Comparison of ENCODE assay signal across 1 cellular context in the genomic region with DNA sequence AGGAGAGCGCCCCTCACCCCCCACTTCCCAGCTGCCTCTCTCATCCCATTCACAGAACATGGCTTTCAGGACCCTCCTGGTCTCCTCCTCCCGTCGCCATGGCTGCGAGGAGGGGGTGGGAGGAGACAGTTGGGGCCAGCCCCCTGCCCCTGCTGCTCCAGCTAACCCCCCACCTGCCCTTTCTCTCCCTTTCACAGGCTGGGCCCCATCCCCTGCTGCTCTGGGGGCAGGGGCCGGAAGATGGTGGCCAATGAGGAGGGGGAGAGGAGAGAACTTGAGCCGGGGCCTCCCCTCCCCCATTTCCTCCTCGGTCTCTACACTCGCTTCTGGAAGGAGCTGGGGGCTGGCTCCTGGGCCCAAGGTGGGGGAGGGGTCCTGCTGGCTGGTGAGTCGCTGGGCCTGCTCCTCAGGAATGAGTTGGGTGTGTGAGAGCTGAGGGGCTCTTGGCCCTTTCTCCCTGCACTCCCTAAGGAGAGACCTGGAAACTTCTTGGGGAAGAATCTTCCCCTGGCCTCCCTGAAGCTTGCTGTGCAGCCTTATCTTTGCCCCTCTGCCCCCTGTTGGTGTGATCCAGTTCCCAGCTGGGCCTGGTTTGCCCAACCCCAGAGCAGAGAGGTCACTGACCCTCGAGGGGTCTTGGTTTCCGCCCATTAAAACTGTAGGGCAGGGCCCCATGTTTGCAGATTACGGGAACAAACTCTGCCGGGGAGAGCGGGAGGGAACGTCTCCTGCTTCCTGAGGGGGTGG.
TF ChIP-seq lines count a peak whose summit lies in the region.

No MANE protein-coding gene starts in this region.

TF ChIP-seq in HepG2, 621 proteins besides CTCF, POLR2A, EP300 and RAD21 (continues in another document):
- TF ChIP-seq BRD4 (CRISPR knock-in tag; IDR thresholded peaks at IDR 0.05) (no peak), CEBPG (CRISPR knock-in tag; IDR thresholded peaks at IDR 0.05) (peak; percentile 61), ZNF441 (CRISPR knock-in tag; IDR thresholded peaks at IDR 0.05; ENCODE audit: borderline replicate concordance) (no peak), CREBL2 (CRISPR knock-in tag; IDR thresholded peaks at IDR 0.05; ENCODE audit: borderline replicate concordance) (no peak), ZNF672 (CRISPR knock-in tag; IDR thresholded peaks at IDR 0.05) (no peak), ZFY (CRISPR knock-in tag; IDR thresholded peaks at IDR 0.05) (peak; percentile 46; the same call in 1 of the 2 replicates), PHF21A (CRISPR knock-in tag; IDR thresholded peaks at IDR 0.05) (peak; percentile 70), ZNF496 (CRISPR knock-in tag; IDR thresholded peaks at IDR 0.05; ENCODE audit: insufficient replicate concordance) (no peak), RFX3 (CRISPR knock-in tag; IDR thresholded peaks at IDR 0.05) (0 out of 2 replicates have a peak, but pooled peaks have one; percentile 11), MIXL1 (CRISPR knock-in tag; IDR thresholded peaks at IDR 0.05) (peak; percentile 62), CEBPB (IDR thresholded peaks at IDR 0.05; ENCODE audit: borderline replicate concordance, low read depth, low read length) (no peak), TP53 (CRISPR knock-in tag; conservative IDR thresholded peaks at IDR 0.05) (no peak), KLF13 (CRISPR knock-in tag; IDR thresholded peaks at IDR 0.05) (no peak), ZSCAN31 (CRISPR knock-in tag; IDR thresholded peaks at IDR 0.05; ENCODE audit: low read depth) (0 out of 2 replicates have a peak, but pooled peaks have one; percentile 28), NRL (CRISPR knock-in tag; IDR thresholded peaks at IDR 0.05; ENCODE audit: borderline replicate concordance) (peak; percentile 75; the same call in 1 of the 2 replicates), HES4 (CRISPR knock-in tag; IDR thresholded peaks at IDR 0.05; ENCODE audit: borderline replicate concordance) (no peak), KDM2A (CRISPR knock-in tag; IDR thresholded peaks at IDR 0.05; ENCODE audit: borderline replicate concordance, low read depth) (0 out of 2 replicates have a peak, but pooled peaks have one; percentile 5), ZNF205 (CRISPR knock-in tag; IDR thresholded peaks at IDR 0.05) (no peak; the same call in 1 of the 2 replicates), CENPX (CRISPR knock-in tag; IDR thresholded peaks at IDR 0.05) (no peak), KDM4B (CRISPR knock-in tag; IDR thresholded peaks at IDR 0.05) (peak; percentile 30; the same call in 1 of the 2 replicates), TARDBP (CRISPR knock-in tag; IDR thresholded peaks at IDR 0.05) (0 out of 2 replicates have a peak, but pooled peaks have one; percentile 13), FOXP4 (CRISPR knock-in tag; IDR thresholded peaks at IDR 0.05) (peak; percentile 56), SIX4 (CRISPR knock-in tag; IDR thresholded peaks at IDR 0.05) (no peak), ZNF780A (CRISPR knock-in tag; IDR thresholded peaks at IDR 0.05) (no peak; the same call in 1 of the 2 replicates), ZNF34 (CRISPR knock-in tag; IDR thresholded peaks at IDR 0.05; ENCODE audit: borderline replicate concordance) (0 out of 2 replicates have a peak, but pooled peaks have one; percentile 62), ISL2 (CRISPR knock-in tag; IDR thresholded peaks at IDR 0.05) (peak; percentile 60), ZSCAN29 (CRISPR knock-in tag; conservative IDR thresholded peaks at IDR 0.05) (0 out of 2 replicates have a peak, but pooled peaks have one; percentile 44), MYPOP (CRISPR knock-in tag; IDR thresholded peaks at IDR 0.05) (0 out of 2 replicates have a peak, but pooled peaks have one; percentile 37), RBAK (CRISPR knock-in tag; IDR thresholded peaks at IDR 0.05) (no peak), SRY (CRISPR knock-in tag; IDR thresholded peaks at IDR 0.05) (0 out of 2 replicates have a peak, but pooled peaks have one; percentile 20), ZNF30 (CRISPR knock-in tag; IDR thresholded peaks at IDR 0.05) (no peak; the same call in 1 of the 2 replicates), IKZF5 (CRISPR knock-in tag; IDR thresholded peaks at IDR 0.05) (peak; percentile 55), GABPB1 (CRISPR knock-in tag; IDR thresholded peaks at IDR 0.05) (peak; percentile 41; the same call in 1 of the 2 replicates), ERF (CRISPR knock-in tag; IDR thresholded peaks at IDR 0.05) (0 out of 2 replicates have a peak, but pooled peaks have one; percentile 38), ZNF292 (CRISPR knock-in tag; IDR thresholded peaks at IDR 0.05; ENCODE audit: borderline replicate concordance, low read depth) (no peak), PHF5A (CRISPR knock-in tag; IDR thresholded peaks at IDR 0.05; ENCODE audit: low read depth, unreplicated experiment) (no peak), ZNF720 (CRISPR knock-in tag; IDR thresholded peaks at IDR 0.05) (no peak), NFRKB (IDR thresholded peaks at IDR 0.05) (no peak), HOXA7 (CRISPR knock-in tag; IDR thresholded peaks at IDR 0.05) (no peak)
- TF ChIP-seq, protein P1, sequence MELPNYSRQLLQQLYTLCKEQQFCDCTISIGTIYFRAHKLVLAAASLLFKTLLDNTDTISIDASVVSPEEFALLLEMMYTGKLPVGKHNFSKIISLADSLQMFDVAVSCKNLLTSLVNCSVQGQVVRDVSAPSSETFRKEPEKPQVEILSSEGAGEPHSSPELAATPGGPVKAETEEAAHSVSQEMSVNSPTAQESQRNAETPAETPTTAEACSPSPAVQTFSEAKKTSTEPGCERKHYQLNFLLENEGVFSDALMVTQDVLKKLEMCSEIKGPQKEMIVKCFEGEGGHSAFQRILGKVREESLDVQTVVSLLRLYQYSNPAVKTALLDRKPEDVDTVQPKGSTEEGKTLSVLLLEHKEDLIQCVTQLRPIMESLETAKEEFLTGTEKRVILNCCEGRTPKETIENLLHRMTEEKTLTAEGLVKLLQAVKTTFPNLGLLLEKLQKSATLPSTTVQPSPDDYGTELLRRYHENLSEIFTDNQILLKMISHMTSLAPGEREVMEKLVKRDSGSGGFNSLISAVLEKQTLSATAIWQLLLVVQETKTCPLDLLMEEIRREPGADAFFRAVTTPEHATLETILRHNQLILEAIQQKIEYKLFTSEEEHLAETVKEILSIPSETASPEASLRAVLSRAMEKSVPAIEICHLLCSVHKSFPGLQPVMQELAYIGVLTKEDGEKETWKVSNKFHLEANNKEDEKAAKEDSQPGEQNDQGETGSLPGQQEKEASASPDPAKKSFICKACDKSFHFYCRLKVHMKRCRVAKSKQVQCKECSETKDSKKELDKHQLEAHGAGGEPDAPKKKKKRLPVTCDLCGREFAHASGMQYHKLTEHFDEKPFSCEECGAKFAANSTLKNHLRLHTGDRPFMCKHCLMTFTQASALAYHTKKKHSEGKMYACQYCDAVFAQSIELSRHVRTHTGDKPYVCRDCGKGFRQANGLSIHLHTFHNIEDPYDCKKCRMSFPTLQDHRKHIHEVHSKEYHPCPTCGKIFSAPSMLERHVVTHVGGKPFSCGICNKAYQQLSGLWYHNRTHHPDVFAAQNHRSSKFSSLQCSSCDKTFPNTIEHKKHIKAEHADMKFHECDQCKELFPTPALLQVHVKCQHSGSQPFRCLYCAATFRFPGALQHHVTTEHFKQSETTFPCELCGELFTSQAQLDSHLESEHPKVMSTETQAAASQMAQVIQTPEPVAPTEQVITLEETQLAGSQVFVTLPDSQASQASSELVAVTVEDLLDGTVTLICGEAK (IDR thresholded peaks at IDR 0.05), result no peak
- TF ChIP-seq, protein P1 (CRISPR knock-in tag; IDR thresholded peaks at IDR 0.05), result peak; percentile 42; the same call in 1 of the 2 replicates
- TF ChIP-seq, protein P2, sequence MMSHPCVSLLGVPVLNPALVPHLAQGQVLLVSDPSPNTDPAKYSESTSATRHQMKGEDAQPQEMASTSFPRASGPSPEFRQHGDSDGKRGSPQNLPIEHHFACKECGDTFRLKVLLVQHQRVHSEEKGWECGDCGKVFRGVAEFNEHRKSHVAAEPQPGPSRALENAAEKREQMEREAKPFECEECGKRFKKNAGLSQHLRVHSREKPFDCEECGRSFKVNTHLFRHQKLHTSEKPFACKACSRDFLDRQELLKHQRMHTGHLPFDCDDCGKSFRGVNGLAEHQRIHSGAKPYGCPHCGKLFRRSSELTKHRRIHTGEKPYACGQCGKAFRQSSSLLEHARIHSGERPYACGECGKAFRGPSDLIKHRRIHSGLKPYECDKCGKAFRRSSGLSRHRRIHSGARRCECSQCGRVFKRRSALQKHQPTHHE (CRISPR knock-in tag; IDR thresholded peaks at IDR 0.05; ENCODE audit: borderline replicate concordance), result peak; percentile 71; the same call in 1 of the 2 replicates
- TF ChIP-seq, protein P3, sequence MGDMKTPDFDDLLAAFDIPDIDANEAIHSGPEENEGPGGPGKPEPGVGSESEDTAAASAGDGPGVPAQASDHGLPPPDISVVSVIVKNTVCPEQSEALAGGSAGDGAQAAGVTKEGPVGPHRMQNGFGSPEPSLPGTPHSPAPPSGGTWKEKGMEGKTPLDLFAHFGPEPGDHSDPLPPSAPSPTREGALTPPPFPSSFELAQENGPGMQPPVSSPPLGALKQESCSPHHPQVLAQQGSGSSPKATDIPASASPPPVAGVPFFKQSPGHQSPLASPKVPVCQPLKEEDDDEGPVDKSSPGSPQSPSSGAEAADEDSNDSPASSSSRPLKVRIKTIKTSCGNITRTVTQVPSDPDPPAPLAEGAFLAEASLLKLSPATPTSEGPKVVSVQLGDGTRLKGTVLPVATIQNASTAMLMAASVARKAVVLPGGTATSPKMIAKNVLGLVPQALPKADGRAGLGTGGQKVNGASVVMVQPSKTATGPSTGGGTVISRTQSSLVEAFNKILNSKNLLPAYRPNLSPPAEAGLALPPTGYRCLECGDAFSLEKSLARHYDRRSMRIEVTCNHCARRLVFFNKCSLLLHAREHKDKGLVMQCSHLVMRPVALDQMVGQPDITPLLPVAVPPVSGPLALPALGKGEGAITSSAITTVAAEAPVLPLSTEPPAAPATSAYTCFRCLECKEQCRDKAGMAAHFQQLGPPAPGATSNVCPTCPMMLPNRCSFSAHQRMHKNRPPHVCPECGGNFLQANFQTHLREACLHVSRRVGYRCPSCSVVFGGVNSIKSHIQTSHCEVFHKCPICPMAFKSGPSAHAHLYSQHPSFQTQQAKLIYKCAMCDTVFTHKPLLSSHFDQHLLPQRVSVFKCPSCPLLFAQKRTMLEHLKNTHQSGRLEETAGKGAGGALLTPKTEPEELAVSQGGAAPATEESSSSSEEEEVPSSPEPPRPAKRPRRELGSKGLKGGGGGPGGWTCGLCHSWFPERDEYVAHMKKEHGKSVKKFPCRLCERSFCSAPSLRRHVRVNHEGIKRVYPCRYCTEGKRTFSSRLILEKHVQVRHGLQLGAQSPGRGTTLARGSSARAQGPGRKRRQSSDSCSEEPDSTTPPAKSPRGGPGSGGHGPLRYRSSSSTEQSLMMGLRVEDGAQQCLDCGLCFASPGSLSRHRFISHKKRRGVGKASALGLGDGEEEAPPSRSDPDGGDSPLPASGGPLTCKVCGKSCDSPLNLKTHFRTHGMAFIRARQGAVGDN (CRISPR knock-in tag; IDR thresholded peaks at IDR 0.05), result peak; percentile 59
